In genomic region chr17:81511800-81512559, GRCh38 we compare ENCODE assay signal across 8 cellular contexts. TPM values are rescaled to one million over a fixed set of nuclear protein-coding genes. Genes with fewer than 3 reads are reported as not detected.
DNase-seq lines count a peak whose midpoint lies in the region; ATAC-seq and TF ChIP-seq lines count a peak whose summit lies in the region.

No MANE protein-coding gene starts in this region.

- TF ChIP-seq CTCF in heart left ventricle (IDR thresholded peaks at IDR 0.05) (no peak), gastrocnemius medialis (IDR thresholded peaks at IDR 0.05 in 4 of 5, conservative IDR thresholded peaks at IDR 0.05 in 1 of 5) (no peak)

- H3K9ac ChIP-seq in HUES64 (ENCODE audit: low read depth, low read length), result peak overlapping the region; percentile 98

- H3K36me3 ChIP-seq in HUES64 (ENCODE audit: insufficient read depth, low read length) (peaks cover 39% of the 10 kb centered on the region), heart left ventricle (peaks cover 18 to 44% (median 37%) of the 10 kb centered on the region in 9 donors), gastrocnemius medialis (peaks cover 0 to 30% of the 10 kb centered on the region in 2 donors)

- TF ChIP-seq POLR2A in heart left ventricle (IDR thresholded peaks at IDR 0.05), result no peak
- peak in 1 of 2 donors; percentile 1 for TF ChIP-seq POLR2A in gastrocnemius medialis (IDR thresholded peaks at IDR 0.05)

- in situ Hi-C loops in gastrocnemius medialis (cut with MboI; ENCODE audit: low sequenced_read_pairs in 4 of 4), result no loop called here

- WGBS in HUES64, result 1% methylated on average over 62 of the region's 62 CpGs
- 0 to 1% (median 0%) methylated on average over 28 to 62 of the region's 62 CpGs for WGBS in heart left ventricle, 4 donors

- intact Hi-C loops in heart left ventricle (cut with DNase I) (loop anchor here in 6 of 10 donors (2.0 to 10.0 kb wide), 8 partner anchors 27 to 353 kb away; partner anchors contain the start of genes BAHCC1 (in 2 of the 6), FAAP100 (in 1 of the 6) and P4HB (in 1 of the 6)), gastrocnemius medialis (cut with DNase I; ENCODE audit: low total_unique reads) (loop anchor here (2.0 to 5.0 kb wide), 2 partner anchors 40 to 117 kb away; partner anchors contain the start of genes BAHCC1 and FAAP100)

- H3K4me1 ChIP-seq in HUES64 (ENCODE audit: insufficient read depth, low read length), result peaks cover 11% of the 10 kb centered on the region; the same call in 1 of the 2 replicates
- H3K4me1 ChIP-seq in heart left ventricle, result peaks cover 5 to 50% (median 31%) of the 10 kb centered on the region in 12 donors
- H3K4me1 ChIP-seq in gastrocnemius medialis, result peaks cover 30 to 39% of the 10 kb centered on the region in 2 donors

- H3K27ac ChIP-seq in HUES64 (ENCODE audit: low read depth, low read length), result peak overlapping the region; percentile 91
- peak overlapping the region; percentile 96 to 100 (median 100) for H3K27ac ChIP-seq in heart left ventricle
- peak overlapping the region; percentile 86 to 100 (median 96) for H3K27ac ChIP-seq in gastrocnemius medialis

- H3K27me3 ChIP-seq in HUES64 (ENCODE audit: insufficient read depth, low read length), result no peaks in the 10 kb centered on the region
- H3K27me3 ChIP-seq in heart left ventricle, result no peaks in the 10 kb centered on the region
- H3K27me3 ChIP-seq in gastrocnemius medialis, result no peaks in the 10 kb centered on the region

- ATAC-seq in heart left ventricle (peak in 1 of 4 donors; percentile 1), gastrocnemius medialis (no peak), HG03196 (IDR thresholded peaks at IDR 0.05; ENCODE audit: unreplicated experiment) (no peak), GM21447 (IDR thresholded peaks at IDR 0.05; ENCODE audit: unreplicated experiment) (no peak)

- H3K4me3 ChIP-seq in HUES64 (ENCODE audit: low read length) (peak overlapping the region; percentile 98), heart left ventricle (peak overlapping the region; percentile 81 to 99 (median 94)), gastrocnemius medialis (peak overlapping the region; percentile 81 to 95 (median 89))

- DNase-seq in GM03348 (ENCODE audit: low spot score), result peak; percentile 40
- peak; percentile 25 for DNase-seq in activated effector memory CD4-positive, alpha-beta T cell treated with Interleukin-2 at 50 U/mL for 16 hours
- peak in 2 of 5 donors; percentile 61 to 82 for DNase-seq in heart left ventricle
- no peak for DNase-seq in gastrocnemius medialis
- DNase-seq in NCI-H1436 treated with DMSO at 0.1 percent for 48 hours (lab: John Stamatoyannopoulos, UW), result no peak

- no peaks in the 10 kb centered on the region for H3K9me3 ChIP-seq in HUES64 (ENCODE audit: insufficient read depth, low read depth, low read length)
- peaks cover 0 to 4% (median 0%) of the 10 kb centered on the region in 12 donors for H3K9me3 ChIP-seq in heart left ventricle
- H3K9me3 ChIP-seq in gastrocnemius medialis, result no peaks in the 10 kb centered on the region

RNA-seq across cellular contexts. Expression of gene ACTG1, which starts 0.6 kb away (rescaled TPM):
- polyA plus RNA-seq in HUES64 (2013, experiment 1 of 2), result 2,066 TPM
- 2,328 TPM for polyA plus RNA-seq in HUES64 (2013, experiment 2 of 2)
- total RNA-seq in heart left ventricle, result 1,000 to 10,000 TPM in 2 of 9 donors, 100 to 1,000 TPM in 7; 335 to 1,653 (median 423) TPM
- 1,000 to 10,000 TPM in 1 of 2 donors, 100 to 1,000 TPM in 1; 149 to 1,468 TPM for polyA plus RNA-seq in heart left ventricle
- total RNA-seq in gastrocnemius medialis, result 100 to 1,000 TPM; 322 to 934 (median 415) TPM

RNA-seq across cellular contexts. Expression of gene FSCN2, which starts 16.2 kb away (rescaled TPM):
- not detected for polyA plus RNA-seq in HUES64 (2013, experiment 1 of 2)
- not detected for polyA plus RNA-seq in HUES64 (2013, experiment 2 of 2)
- total RNA-seq in heart left ventricle (under 1 TPM in 6 of 9 donors, not detected in 3; 0.22 to 0.72 (median 0.45) TPM), gastrocnemius medialis (under 1 TPM in 2 of 4 donors, not detected in 2; 0.20 to 0.46 TPM)
- polyA plus RNA-seq in heart left ventricle, result under 1 TPM; 0.28 to 0.42 TPM

RNA-seq across cellular contexts. Expression of gene FAAP100, which starts 40.2 kb away (rescaled TPM):
- polyA plus RNA-seq in HUES64 (2013, experiment 1 of 2), result 22.5 TPM
- polyA plus RNA-seq in HUES64 (2013, experiment 2 of 2), result 20.7 TPM
- total RNA-seq in heart left ventricle, result 10 to 100 TPM; 10.1 to 21.6 (median 13.5) TPM
- polyA plus RNA-seq in heart left ventricle, result 10 to 100 TPM; 17.0 to 18.7 TPM
- total RNA-seq in gastrocnemius medialis, result 10 to 100 TPM; 14.4 to 27.9 (median 15.6) TPM

Comparison
In these comparisons a context has a peak if more than half of its experiments do, and no peak if none do; other contexts are left out.
1. DNase-seq: peak in GM03348 (single experiment) and activated effector memory CD4-positive, alpha-beta T cell treated with Interleukin-2 at 50 U/mL for 16 hours (single experiment); none in gastrocnemius medialis (0 of 2) and NCI-H1436 treated with DMSO at 0.1 percent for 48 hours (single experiment).
2. Peak in every context shown above with its lines, with median percentiles within 50 percentile points of each other: H3K27ac ChIP-seq and H3K4me3 ChIP-seq.